In genomic region chr11:110044226-110044968, GRCh38 we compare ENCODE assay signal across 22 cellular contexts. TPM values are rescaled to one million over a fixed set of nuclear protein-coding genes. Genes with fewer than 3 reads are reported as not detected.
"Had no signal": no experiment of that assay in that cellular context is flagged by ENCODE, and none has a peak within 500 bp of the region (broad histone marks: within the 10 kb centered on the region; RNA-seq: fewer than 3 reads in every experiment).

No MANE protein-coding gene starts in this region.

- ATAC-seq: heart left ventricle; naive thymus-derived CD4-positive, alpha-beta T cell had no signal

- FAIRE-seq: endothelial cell of umbilical vein, frontal cortex had no signal

- H3K36me3 Mint-ChIP-seq: naive thymus-derived CD4-positive, alpha-beta T cell had no signal

- H3K9me3 ChIP-seq: heart left ventricle, neutrophil, right atrium auricular region, sigmoid colon, stomach had no signal

- DNase-seq: effector CD4-positive, alpha-beta T cell; endodermal cell; erythroblast; heart left ventricle; hippocampal formation; kidney glomerular epithelial cell; mesendoderm; naive thymus-derived CD4-positive, alpha-beta T cell; nephron progenitor cell; sigmoid colon; stimulated activated CD4-positive, alpha-beta T cell treated with anti-CD3 and anti-CD28 coated beads, Interleukin-2, amount 100 ng/mL, for 24 hours; stimulated activated CD4-positive, alpha-beta T cell treated with anti-CD3 and anti-CD28 coated beads, Interleukin-4, amount 100 ng/mL, for 4 hours; stimulated activated naive CD4-positive, alpha-beta T cell; stomach; substantia nigra; trophoblast cell had no signal

- H3K4me3 ChIP-seq: coronary artery, heart left ventricle, right atrium auricular region, sigmoid colon, skin epidermis, stomach had no signal

- H3K27ac Mint-ChIP-seq: endodermal cell; naive thymus-derived CD4-positive, alpha-beta T cell; nephron progenitor cell had no signal

- H3K4me3 Mint-ChIP-seq: endodermal cell; naive thymus-derived CD4-positive, alpha-beta T cell; nephron progenitor cell had no signal

- H3K4me1 Mint-ChIP-seq: endodermal cell; naive thymus-derived CD4-positive, alpha-beta T cell; nephron progenitor cell had no signal

- H3K27me3 ChIP-seq: heart left ventricle, neutrophil, right atrium auricular region, sigmoid colon, stomach had no signal

- H3K36me3 ChIP-seq: heart left ventricle, neutrophil, right atrium auricular region, sigmoid colon, stomach had no signal

- H3K9me3 Mint-ChIP-seq: endodermal cell, nephron progenitor cell had no signal

- H3K27ac ChIP-seq: coronary artery, heart left ventricle, neutrophil, right atrium auricular region, sigmoid colon, skin epidermis, stomach had no signal

- H3K4me1 ChIP-seq: heart left ventricle, right atrium auricular region, sigmoid colon, stomach had no signal

RNA-seq across cellular contexts. Expression of gene ZC3H12C, which starts 48.8 kb away (rescaled TPM):
- polyA plus RNA-seq: naive thymus-derived CD4-positive, alpha-beta T cell had no signal
